ENCODE assay signal across 25 cellular contexts in the genomic region with DNA sequence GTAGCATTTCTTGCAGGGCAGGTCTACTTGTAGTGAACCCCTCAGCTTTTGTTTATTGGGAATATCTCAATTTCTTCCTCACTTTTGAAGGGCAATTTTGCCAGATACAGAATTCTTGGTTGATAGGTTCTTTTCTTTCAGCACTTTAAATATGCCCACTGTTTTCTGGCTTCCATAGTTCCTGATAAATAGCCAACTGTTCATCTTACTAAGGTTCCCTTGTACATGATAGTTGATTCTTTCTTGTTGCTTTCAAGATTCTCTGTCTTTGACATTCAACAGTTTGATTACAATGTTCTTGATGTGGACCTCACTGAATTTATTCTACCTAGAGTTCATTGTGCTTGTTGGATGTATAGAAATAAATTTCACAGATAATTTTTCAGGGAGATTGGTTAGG.
"Had no signal": no experiment of that assay in that cellular context is flagged by ENCODE, and none has a peak within 500 bp of the region (broad histone marks: within the 10 kb centered on the region; RNA-seq: fewer than 3 reads in every experiment).

No MANE protein-coding gene starts in this region.

- H3K9me3 ChIP-seq: esophagus muscularis mucosa, left lung, lower lobe of right lung had no signal

- H3K27me3 ChIP-seq: dorsolateral prefrontal cortex, esophagus muscularis mucosa, foreskin keratinocyte, heart right ventricle, left lung had no signal

- H3K27ac Mint-ChIP-seq: mesothelial cell of epicardium; naive thymus-derived CD4-positive, alpha-beta T cell had no signal

- ATAC-seq: foreskin keratinocyte; left cardiac atrium; left ventricle myocardium superior; lower lobe of right lung; naive thymus-derived CD4-positive, alpha-beta T cell had no signal

- H3K4me3 Mint-ChIP-seq: mesothelial cell of epicardium; naive thymus-derived CD4-positive, alpha-beta T cell had no signal

- H3K4me3 ChIP-seq: coronary artery, dorsolateral prefrontal cortex, esophagus muscularis mucosa, heart right ventricle, left lung, lower lobe of right lung had no signal

- H3K36me3 ChIP-seq: left lung, lower lobe of right lung had no signal

- H3K4me1 ChIP-seq: esophagus muscularis mucosa, foreskin keratinocyte, heart right ventricle, left lung, lower lobe of right lung had no signal

- FAIRE-seq: colon, endometrium, frontal cortex, islet of Langerhans, keratinocyte had no signal

- H3K4me1 Mint-ChIP-seq: mesothelial cell of epicardium; naive thymus-derived CD4-positive, alpha-beta T cell had no signal

- H3K27ac ChIP-seq: coronary artery, epithelial cell of prostate, esophagus muscularis mucosa, foreskin keratinocyte, heart right ventricle, left lung, lower lobe of right lung had no signal

- DNase-seq: dermis blood vessel endothelial cell; dorsolateral prefrontal cortex; effector CD4-positive, alpha-beta T cell; effector memory CD4-positive, alpha-beta T cell; erythroblast; foreskin keratinocyte; glutamatergic neuron; head of caudate nucleus; heart right ventricle; hippocampal formation; left cardiac atrium; left lung; left ventricle myocardium superior; lower lobe of right lung; mesenchymal stem cell; naive thymus-derived CD4-positive, alpha-beta T cell had no signal
